17 cellular contexts compared by ENCODE assay signal in the genomic region with DNA sequence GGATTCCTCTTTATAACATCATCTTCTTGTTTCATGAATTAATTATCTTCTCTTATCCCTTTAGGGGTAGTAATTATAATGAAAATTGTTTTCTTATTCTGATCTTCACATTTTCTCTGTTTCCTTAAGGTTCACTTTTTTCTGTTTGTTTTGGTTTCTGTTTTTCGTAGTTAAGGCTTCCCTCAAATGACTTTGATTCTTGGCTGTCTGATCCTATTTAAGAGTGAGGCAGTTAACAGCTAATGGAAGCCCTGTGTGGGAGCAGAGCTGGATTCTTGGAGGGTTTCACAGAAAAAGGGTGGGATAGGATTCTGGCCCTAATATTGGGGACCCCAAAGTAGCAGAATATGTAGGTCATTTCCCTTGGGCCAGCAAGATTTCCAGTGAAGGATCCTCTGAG. TPM values are rescaled to one million over a fixed set of nuclear protein-coding genes. Genes with fewer than 3 reads are reported as not detected.
DNase-seq lines count a peak whose midpoint lies in the region; ATAC-seq, FAIRE-seq and TF ChIP-seq lines count a peak whose summit lies in the region.
"Had no signal": no experiment of that assay in that cellular context is flagged by ENCODE, and none has a peak within 500 bp of the region (broad histone marks: within the 10 kb centered on the region; RNA-seq: fewer than 3 reads in every experiment).

No MANE protein-coding gene starts in this region.

- TF ChIP-seq POLR2A in breast epithelium (IDR thresholded peaks at IDR 0.05), result no peak

- peaks cover 17% of the 10 kb centered on the region for H3K4me1 Mint-ChIP-seq in MCF 10A (ENCODE audit: insufficient read depth, unreplicated experiment)

- no peaks in the 10 kb centered on the region for H3K9me3 ChIP-seq in breast epithelium
- H3K9me3 ChIP-seq in esophagus (ENCODE audit: control insufficient read depth in 2 of 2, insufficient read depth in 1 of 2, low read depth in 1 of 2, low read length in 1 of 2), result no peaks in the 10 kb centered on the region
- H3K9me3 ChIP-seq in pancreas, result no peaks in the 10 kb centered on the region
- H3K9me3 ChIP-seq in upper lobe of right lung, result no peaks in the 10 kb centered on the region
- H3K9me3 ChIP-seq: neutrophil, right lobe of liver had no signal

- H3K4me1 ChIP-seq in breast epithelium, result peaks cover 0 to 4% of the 10 kb centered on the region in 2 donors
- peaks cover 7 to 8% of the 10 kb centered on the region in 2 donors for H3K4me1 ChIP-seq in esophagus (ENCODE audit: control insufficient read depth in 2 of 2, insufficient read depth in 2 of 2, low read length in 1 of 2)
- no peaks in the 10 kb centered on the region for H3K4me1 ChIP-seq in pancreas
- H3K4me1 ChIP-seq in upper lobe of right lung, result peaks cover 13% of the 10 kb centered on the region

- POLR2A ChIA-PET in MCF 10A (lab: Yijun Ruan, JAX), result interaction anchor here (0.6 to 1.3 kb wide), 3 partner anchors 27 to 190 kb away, joined by 3 to 4 read pairs (median 4); no protein-coding TSS in a partner anchor

- CTCF ChIA-PET in MCF 10A (lab: Yijun Ruan, JAX), result interaction anchor here (0.7 to 30.1 kb wide), 3 partner anchors 73 to 108 kb away, joined by 5 to 449 read pairs (median 6); a partner anchor contains a TSS

- BruUV-seq in MCF 10A (replicated peaks; lab: Mats Ljungman, UMichigan), result no TSS peak

- H3K36me3 Mint-ChIP-seq in MCF 10A (ENCODE audit: insufficient read depth, unreplicated experiment), result no peaks in the 10 kb centered on the region

- TF ChIP-seq CTCF in breast epithelium (IDR thresholded peaks at IDR 0.05) (no peak), MCF 10A (IDR thresholded peaks at IDR 0.05; ENCODE audit: unreplicated experiment) (no peak), pancreas (IDR thresholded peaks at IDR 0.05) (no peak), upper lobe of right lung (IDR thresholded peaks at IDR 0.05) (no peak)

- WGBS in esophagus, 2 donors, result 15 to 17% methylated on average over 1 of the region's 1 CpG
- 54 to 81% methylated on average over 1 of the region's 1 CpG for WGBS in pancreas, 2 donors

- DNase-seq in breast epithelium (ENCODE audit: low spot score in 2 of 2) (no peak), MCF 10A (ENCODE audit: unreplicated experiment) (no peak), pancreas (no peak), upper lobe of right lung (no peak), DMS 273 treated with DMSO at 0.1 percent for 48 hours (lab: John Stamatoyannopoulos, UW) (no peak)
- no peak for DNase-seq in stimulated activated CD4-positive, alpha-beta T cell treated with anti-CD3 and anti-CD28 coated beads, Interleukin-1b, Interleukin-23, amount 100 ng/mL, for 48 hours
- DNase-seq: activated CD4-positive, alpha-beta T cell treated with anti-CD3 and anti-CD28 coated beads, Interleukin-2, amount 50 U/mL, for 48 hours; activated naive CD4-positive, alpha-beta T cell treated with anti-CD3 and anti-CD28 coated beads, Interleukin-2, amount 50 U/mL, for 16 hours; activated T-cell treated with anti-CD3 and anti-CD28 coated beads, Interleukin-2, amount 50 U/mL, for 4 hours; C1 segment of cervical spinal cord; effector memory CD8-positive, alpha-beta T cell; kidney glomerular epithelial cell; NCI-H1930; right lobe of liver had no signal

- H3K27ac ChIP-seq in breast epithelium (peak overlapping the region; percentile 92 to 93), esophagus (ENCODE audit: low read depth in 2 of 2, low read length in 1 of 2) (peak overlapping the region; percentile 71 to 87), pancreas (peak overlapping the region in 2 of 4 donors; percentile 62), upper lobe of right lung (peak overlapping the region; percentile 48)
- H3K27ac ChIP-seq: neutrophil, right lobe of liver had no signal

- intact Hi-C loops in breast epithelium (cut with DNase I; ENCODE audit: low total_unique reads), result no loop called here
- intact Hi-C loops in MCF 10A (cut with micrococcal nuclease), result loop anchor here (5.0 kb wide), 1 partner anchor 184 kb away; no protein-coding TSS in a partner anchor
- intact Hi-C loops in pancreas (cut with DNase I), result no loop called here
- intact Hi-C loops in upper lobe of right lung (cut with DNase I), result no loop called here

- ATAC-seq in pancreas, result no peak
- ATAC-seq in upper lobe of right lung, result no peak
- ATAC-seq in HG03565 (IDR thresholded peaks at IDR 0.05; ENCODE audit: unreplicated experiment), result no peak
- ATAC-seq: activated T-cell treated with anti-CD3 and anti-CD28 coated beads, Interleukin-2, amount 50 U/mL, for 4 hours; effector memory CD8-positive, alpha-beta T cell had no signal

- H3K36me3 ChIP-seq in breast epithelium, result no peaks in the 10 kb centered on the region
- H3K36me3 ChIP-seq in esophagus (ENCODE audit: control insufficient read depth in 2 of 2, insufficient read depth in 2 of 2, low read length in 1 of 2), result no peaks in the 10 kb centered on the region
- H3K36me3 ChIP-seq in pancreas, result no peaks in the 10 kb centered on the region
- no peaks in the 10 kb centered on the region for H3K36me3 ChIP-seq in upper lobe of right lung
- H3K36me3 ChIP-seq: neutrophil, right lobe of liver had no signal

- FAIRE-seq in pancreas (lab: Jason Lieb, UNC), result peak; percentile 71

- H3K4me3 Mint-ChIP-seq in MCF 10A (ENCODE audit: unreplicated experiment), result no peak overlapping the region
- H3K4me3 Mint-ChIP-seq: activated T-cell treated with anti-CD3 and anti-CD28 coated beads, Interleukin-2, amount 50 U/mL, for 4 hours; effector memory CD8-positive, alpha-beta T cell had no signal

- no peaks in the 10 kb centered on the region for H3K9me3 Mint-ChIP-seq in MCF 10A (ENCODE audit: unreplicated experiment)
- H3K9me3 Mint-ChIP-seq: activated T-cell treated with anti-CD3 and anti-CD28 coated beads, Interleukin-2, amount 50 U/mL, for 4 hours; effector memory CD8-positive, alpha-beta T cell had no signal

- H3K27me3 ChIP-seq in breast epithelium (no peaks in the 10 kb centered on the region), esophagus (ENCODE audit: control insufficient read depth in 1 of 2, insufficient read depth in 2 of 2, low read length in 2 of 2) (no peaks in the 10 kb centered on the region), pancreas (no peaks in the 10 kb centered on the region), upper lobe of right lung (no peaks in the 10 kb centered on the region)
- H3K27me3 ChIP-seq: right lobe of liver had no signal

- H3K27me3 Mint-ChIP-seq in MCF 10A (ENCODE audit: insufficient read depth, unreplicated experiment), result no peaks in the 10 kb centered on the region

- H3K4me3 ChIP-seq in breast epithelium (no peak overlapping the region), esophagus (ENCODE audit: low read depth in 1 of 2, low read length in 2 of 2) (no peak overlapping the region), pancreas (no peak overlapping the region), upper lobe of right lung (no peak overlapping the region)
- H3K4me3 ChIP-seq: right lobe of liver had no signal

- no peak overlapping the region for H3K27ac Mint-ChIP-seq in MCF 10A (ENCODE audit: low read depth, unreplicated experiment)
- H3K27ac Mint-ChIP-seq: effector memory CD8-positive, alpha-beta T cell had no signal

RNA-seq across cellular contexts. Expression of a gene that starts 6.8 kb away (rescaled TPM):
- total RNA-seq in breast epithelium, result 100 to 1,000 TPM in 1 of 3 donors, 10 to 100 TPM in 2; 78.3 to 281 (median 83.2) TPM
- 92.6 and 137 TPM in 2 replicates for total RNA-seq in MCF 10A (2022)
- polyA plus RNA-seq in esophagus, result 10 to 100 TPM; 21.2 to 23.2 TPM
- 10 to 100 TPM; 25.3 to 35.7 (median 32.4) TPM for total RNA-seq in pancreas
- polyA plus RNA-seq in pancreas, result 10 to 100 TPM; 11.9 to 17.9 TPM
- 119 TPM for total RNA-seq in upper lobe of right lung
